In the genomic region with DNA sequence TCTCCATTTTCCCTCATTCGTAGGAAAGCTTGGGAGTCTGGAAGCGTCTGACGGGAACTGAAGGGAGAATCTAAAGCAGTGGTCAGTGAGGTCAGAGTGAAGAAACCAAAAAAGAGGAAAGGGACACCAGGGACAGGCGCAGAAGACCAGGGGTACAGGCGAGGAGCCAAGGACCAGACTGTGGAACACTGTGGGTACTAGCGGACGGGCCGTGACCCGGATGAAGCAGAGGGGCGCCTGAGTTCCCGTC, we compare ENCODE assay signal across 8 cellular contexts. TPM values are rescaled to one million over a fixed set of nuclear protein-coding genes. Genes with fewer than 3 reads are reported as not detected.
DNase-seq lines count a peak whose midpoint lies in the region; ATAC-seq, FAIRE-seq and TF ChIP-seq lines count a peak whose summit lies in the region.

No MANE protein-coding gene starts in this region.

- no peaks in the 10 kb centered on the region for H3K9me3 Mint-ChIP-seq in CD4-positive, alpha-beta T cell
- no peaks in the 10 kb centered on the region for H3K9me3 Mint-ChIP-seq in effector memory CD8-positive, alpha-beta T cell

- peak overlapping the region; percentile 94 for H3K4me3 Mint-ChIP-seq in CD4-positive, alpha-beta T cell
- H3K4me3 Mint-ChIP-seq in effector memory CD8-positive, alpha-beta T cell, result peak overlapping the region; percentile 84 to 88

- peak overlapping the region; percentile 99 for H3K27ac ChIP-seq in CD4-positive, alpha-beta T cell (ENCODE audit: low read depth, low read length)

- TF ChIP-seq CTCF in CD4-positive, alpha-beta T cell (IDR thresholded peaks at IDR 0.05), result no peak
- TF ChIP-seq CTCF in NB4 (IDR thresholded peaks at IDR 0.05; ENCODE audit: low read depth, low read length) (no peak), omental fat pad (IDR thresholded peaks at IDR 0.05) (no peak)

- H3K27ac Mint-ChIP-seq in CD4-positive, alpha-beta T cell, result peak overlapping the region; percentile 96
- H3K27ac Mint-ChIP-seq in effector memory CD8-positive, alpha-beta T cell, result peak overlapping the region; percentile 98

- peaks cover 31% of the 10 kb centered on the region for H3K4me1 Mint-ChIP-seq in CD4-positive, alpha-beta T cell (ENCODE audit: low read depth)
- peaks cover 24 to 26% of the 10 kb centered on the region in 2 donors for H3K4me1 Mint-ChIP-seq in effector memory CD8-positive, alpha-beta T cell (ENCODE audit: low read depth in 2 of 2)

- POLR2A ChIA-PET in CD4-positive, alpha-beta T cell (lab: Charles Lee), result interaction anchor here (0.6 to 3.7 kb wide), 9 partner anchors 15 to 319 kb away, joined by 3 to 42 read pairs (median 9); a partner anchor contains a TSS

- no peak for DNase-seq in CD4-positive, alpha-beta T cell
- DNase-seq in NB4 (ENCODE audit: low read depth) (no peak), omental fat pad (ENCODE audit: low spot score) (peak; percentile 67), midbrain (lab: John Stamatoyannopoulos, UW) (no peak), GM19239 (ENCODE audit: insufficient read length, low spot score) (no peak)
- no peak for DNase-seq in effector memory CD8-positive, alpha-beta T cell

- no peaks in the 10 kb centered on the region for H3K9me3 ChIP-seq in CD4-positive, alpha-beta T cell (ENCODE audit: control insufficient read depth, low read length)

- FAIRE-seq in GM19239 (lab: Jason Lieb, UNC), result no peak

- no peaks in the 10 kb centered on the region for H3K27me3 ChIP-seq in CD4-positive, alpha-beta T cell (ENCODE audit: control insufficient read depth, insufficient read depth, low read length)

- no peak for TF ChIP-seq POLR2A in NB4 (IDR thresholded peaks at IDR 0.05; ENCODE audit: extremely low read depth, insufficient read length)

- ATAC-seq in CD4-positive, alpha-beta T cell (ENCODE audit: poor library complexity), result peak; percentile 53
- ATAC-seq in effector memory CD8-positive, alpha-beta T cell (replicated peaks), result no peak
- no peak for ATAC-seq in omental fat pad (ENCODE audit: low FRiP score)
- no peak for ATAC-seq in GM18498 (IDR thresholded peaks at IDR 0.05; ENCODE audit: unreplicated experiment)
- ATAC-seq in HG03139 (IDR thresholded peaks at IDR 0.05; ENCODE audit: unreplicated experiment), result no peak

- no peaks in the 10 kb centered on the region for H3K27me3 Mint-ChIP-seq in CD4-positive, alpha-beta T cell
- no peaks in the 10 kb centered on the region for H3K27me3 Mint-ChIP-seq in effector memory CD8-positive, alpha-beta T cell

- H3K4me3 ChIP-seq in NB4 (ENCODE audit: low read depth, low read length), result peak overlapping the region; percentile 64

- peaks cover 13% of the 10 kb centered on the region for H3K36me3 Mint-ChIP-seq in CD4-positive, alpha-beta T cell (ENCODE audit: low read depth)
- H3K36me3 Mint-ChIP-seq in effector memory CD8-positive, alpha-beta T cell (ENCODE audit: insufficient read depth), result peaks cover 30% of the 10 kb centered on the region

- CTCF ChIA-PET in CD4-positive, alpha-beta T cell (lab: Charles Lee), result interaction anchor here (1.4 to 3.0 kb wide), 6 partner anchors 14 to 115 kb away, joined by 3 to 15 read pairs (median 9); a partner anchor contains a TSS

- intact Hi-C loops in CD4-positive, alpha-beta T cell (cut with DNase I, micrococcal nuclease), result loop anchor here (2.0 to 5.0 kb wide), 3 partner anchors 14 to 71 kb away; a partner anchor contains a TSS

RNA-seq across cellular contexts. Expression of a gene that starts 0.2 kb away (rescaled TPM):
- total RNA-seq in CD4-positive, alpha-beta T cell, result 10 to 100 TPM; 19.9 to 20.7 TPM
- 10 to 100 TPM; 38.3 to 52.0 (median 40.8) TPM for total RNA-seq in omental fat pad

RNA-seq across cellular contexts. Expression of a gene that starts 0.6 kb away (rescaled TPM):
- 10 to 100 TPM; 25.5 to 26.1 TPM for total RNA-seq in CD4-positive, alpha-beta T cell
- 10 to 100 TPM; 11.3 to 32.2 (median 25.0) TPM for total RNA-seq in omental fat pad

RNA-seq across cellular contexts. Expression of a gene that starts 34.7 kb away (rescaled TPM):
- total RNA-seq in CD4-positive, alpha-beta T cell, result 1 to 10 TPM; 2.9 to 3.0 TPM
- total RNA-seq in omental fat pad, result 1 to 10 TPM in 3 of 4 donors, under 1 TPM in 1; 0.36 to 1.4 (median 1.1) TPM

RNA-seq across cellular contexts. Expression of a gene that starts 35.2 kb away (rescaled TPM):
- total RNA-seq in CD4-positive, alpha-beta T cell, result 10 to 100 TPM; 77.8 TPM
- 100 to 1,000 TPM in 2 of 4 donors, 10 to 100 TPM in 2; 77.9 to 171 (median 99.7) TPM for total RNA-seq in omental fat pad

RNA-seq across cellular contexts. Expression of a gene that starts 47.0 kb away (rescaled TPM):
- total RNA-seq in CD4-positive, alpha-beta T cell, result 1 to 10 TPM; 6.6 to 8.3 TPM
- 10 to 100 TPM in 3 of 4 donors, 1 to 10 TPM in 1; 8.7 to 13.4 (median 11.9) TPM for total RNA-seq in omental fat pad
